In genomic region chr19:49866933-49867782, GRCh38 we compare ENCODE assay signal across 1 cellular context.
TF ChIP-seq lines count a peak whose summit lies in the region.

PNKP (minus strand) TSS chr19:49867576; CDS start chr19:49867204, 372 bp downstream.

TF ChIP-seq in GM12878, 131 proteins besides CTCF, POLR2A, EP300 and RAD21 (continued from another document and continues in another):
- TF ChIP-seq ZBTB4 (CRISPR knock-in tag; IDR thresholded peaks at IDR 0.05) (no peak), BMI1 (IDR thresholded peaks at IDR 0.05; ENCODE audit: borderline replicate concordance) (peak; percentile 70), SREBF1 (IDR thresholded peaks at IDR 0.05; ENCODE audit: low read length) (no peak), ESRRA (IDR thresholded peaks at IDR 0.05; ENCODE audit: low read length) (no peak), MEF2B (IDR thresholded peaks at IDR 0.05; ENCODE audit: partially characterized antibody, poor library complexity, severe bottlenecking) (peak; percentile 52), JUNB (IDR thresholded peaks at IDR 0.05) (no peak), YY1 (IDR thresholded peaks at IDR 0.05; ENCODE audit: low read depth, low read length) (0 out of 2 replicates have a peak, but pooled peaks have one; percentile 29), JUND (IDR thresholded peaks at IDR 0.05; ENCODE audit: low read depth, low read length) (0 out of 2 replicates have a peak, but pooled peaks have one; percentile 35), BCL3 (IDR thresholded peaks at IDR 0.05; ENCODE audit: borderline replicate concordance, insufficient read depth, low read depth, low read length, poor library complexity, severe bottlenecking) (no peak), EGR1 (IDR thresholded peaks at IDR 0.05; ENCODE audit: borderline replicate concordance in 1 of 2, low read depth in 2 of 2, low read length in 2 of 2) (peak in 1 of 2 experiments; percentile 88; a peak in 2 of 3 replicates), MYB (IDR thresholded peaks at IDR 0.05; ENCODE audit: borderline replicate concordance, low read depth, low read length) (no peak), IKZF1 (conservative IDR thresholded peaks at IDR 0.05) (peak; percentile 91), CREB1 (IDR thresholded peaks at IDR 0.05; ENCODE audit: low read depth) (peak; percentile 91), NBN (IDR thresholded peaks at IDR 0.05) (peak; percentile 93), LARP7 (IDR thresholded peaks at IDR 0.05) (peak; percentile 80; the same call in 1 of the 2 replicates), ZBTB40 (IDR thresholded peaks at IDR 0.05; ENCODE audit: borderline replicate concordance) (peak; percentile 97), RELA (IDR thresholded peaks at IDR 0.05; ENCODE audit: borderline replicate concordance, partially characterized antibody) (peak; percentile 41), ZBED1 (IDR thresholded peaks at IDR 0.05; ENCODE audit: borderline replicate concordance) (no peak), POLR2AphosphoS5 (IDR thresholded peaks at IDR 0.05; ENCODE audit: low read length) (peak; percentile 85), RAD51 (IDR thresholded peaks at IDR 0.05) (no peak), E2F4 (IDR thresholded peaks at IDR 0.05; ENCODE audit: low read depth, low read length) (no peak), BCL11A (IDR thresholded peaks at IDR 0.05; ENCODE audit: low read depth, low read length) (no peak), FOS (IDR thresholded peaks at IDR 0.05; ENCODE audit: borderline replicate concordance, extremely low read depth, insufficient read length) (no peak), MTA3 (IDR thresholded peaks at IDR 0.05; ENCODE audit: borderline replicate concordance, low read length) (no peak), MYC (IDR thresholded peaks at IDR 0.05; ENCODE audit: insufficient read depth, insufficient read length, insufficient replicate concordance, low read length, severe bottlenecking) (no peak), TARDBP (IDR thresholded peaks at IDR 0.05; ENCODE audit: borderline replicate concordance) (0 out of 2 replicates have a peak, but pooled peaks have one; percentile 44), HDGF (IDR thresholded peaks at IDR 0.05) (peak; percentile 76; the same call in 1 of the 2 replicates), RELB (IDR thresholded peaks at IDR 0.05; ENCODE audit: low read depth) (peak; percentile 90), REST (IDR thresholded peaks at IDR 0.05; ENCODE audit: low read depth, low read length) (no peak), ZBTB11 (CRISPR knock-in tag; IDR thresholded peaks at IDR 0.05) (peak; percentile 58), RUNX3 (IDR thresholded peaks at IDR 0.05; ENCODE audit: low read length) (peak; percentile 44; the same call in 1 of the 2 replicates), EZH2 (IDR thresholded peaks at IDR 0.05; ENCODE audit: borderline replicate concordance, control insufficient read depth, low read depth, low read length) (no peak), ATF7 (IDR thresholded peaks at IDR 0.05; ENCODE audit: low read depth) (0 out of 2 replicates have a peak, but pooled peaks have one; percentile 8), ZNF24 (IDR thresholded peaks at IDR 0.05) (no peak), E2F8 (IDR thresholded peaks at IDR 0.05; ENCODE audit: low read depth, partially characterized antibody) (peak; percentile 66), TBL1XR1 (IDR thresholded peaks at IDR 0.05; ENCODE audit: low read depth, low read length) (no peak)
